In genomic region chr22:36344106-36344827, GRCh38 we compare ENCODE assay signal across 8 cellular contexts. TPM values are rescaled to one million over a fixed set of nuclear protein-coding genes. Genes with fewer than 3 reads are reported as not detected.
DNase-seq lines count a peak whose midpoint lies in the region; ATAC-seq and TF ChIP-seq lines count a peak whose summit lies in the region.

No MANE protein-coding gene starts in this region.

- POLR2A ChIA-PET in CD4-positive, alpha-beta memory T cell (lab: Charles Lee; ENCODE audit: partially characterized antibody) = interaction anchor here (1.0 to 59.9 kb wide), 4 partner anchors 9 to 111 kb away, joined by 3 to 2535 read pairs (median 72); partner anchors contain the start of gene MYH9

- peaks cover 98% of the 10 kb centered on the region for H4K20me1 ChIP-seq in smooth muscle cell (ENCODE audit: low read depth)

- peaks cover 85% of the 10 kb centered on the region for H3K36me3 ChIP-seq in CD4-positive, alpha-beta memory T cell (ENCODE audit: insufficient read depth, low read length)
- H3K36me3 ChIP-seq in smooth muscle cell (ENCODE audit: low read depth) = peaks cover 6% of the 10 kb centered on the region
- H3K36me3 ChIP-seq in MG63 = peaks cover 82% of the 10 kb centered on the region

- peaks cover 94% of the 10 kb centered on the region for H3K4me1 ChIP-seq in CD4-positive, alpha-beta memory T cell (ENCODE audit: insufficient read depth, low read length)
- H3K4me1 ChIP-seq in foreskin keratinocyte = peaks cover 33% of the 10 kb centered on the region
- no peaks in the 10 kb centered on the region for H3K4me1 ChIP-seq in smooth muscle cell (ENCODE audit: low read depth)

- DNase-seq in CD4-positive, alpha-beta memory T cell = peak in 1 of 5 donors; percentile 58
- DNase-seq in activated CD8-positive, alpha-beta memory T cell treated with anti-CD3 and anti-CD28 coated beads, Interleukin-2, amount 10 ng/mL, durations not matched to agents 7 days and 5 days = peak; percentile 66
- DNase-seq in foreskin keratinocyte = no peak
- no peak for DNase-seq in smooth muscle cell (lab: John Stamatoyannopoulos, UW; ENCODE audit: unreplicated experiment)
- no peak for DNase-seq in MG63
- no peak for DNase-seq in HT-29 (ENCODE audit: low spot score)

- no peak overlapping the region for H3K9ac ChIP-seq in smooth muscle cell (ENCODE audit: low read depth)

- CTCF ChIA-PET in CD4-positive, alpha-beta memory T cell (lab: Charles Lee; ENCODE audit: partially characterized antibody) = interaction anchor here (0.6 to 2.0 kb wide), 10 partner anchors 10 to 143 kb away, joined by 3 to 8 read pairs (median 4); no protein-coding TSS in a partner anchor
- CTCF ChIA-PET in activated CD8-positive, alpha-beta memory T cell treated with anti-CD3 and anti-CD28 coated beads, Interleukin-2, amount 10 ng/mL, durations not matched to agents 7 days and 5 days (lab: Charles Lee) = interaction anchor here (0.8 to 4.3 kb wide), 7 partner anchors 9 to 42 kb away, joined by 3 to 31 read pairs (median 5); no protein-coding TSS in a partner anchor

- TF ChIP-seq CTCF in foreskin keratinocyte (conservative IDR thresholded peaks at IDR 0.05) (no peak), smooth muscle cell (IDR thresholded peaks at IDR 0.05; ENCODE audit: borderline replicate concordance, insufficient read depth, poor library complexity, severe bottlenecking) (no peak)

- 87% methylated on average over 23 of the region's 23 CpGs for WGBS in smooth muscle cell (ENCODE audit: low lambda C conversion rate)

- peaks cover 94% of the 10 kb centered on the region for H3K79me2 ChIP-seq in smooth muscle cell (ENCODE audit: low read depth)

- intact Hi-C loops in CD4-positive, alpha-beta memory T cell (cut with micrococcal nuclease) = no loop called here

- no peaks in the 10 kb centered on the region for H3K27me3 ChIP-seq in CD4-positive, alpha-beta memory T cell (ENCODE audit: insufficient read depth, low read length)
- H3K27me3 ChIP-seq in foreskin keratinocyte = no peaks in the 10 kb centered on the region
- no peaks in the 10 kb centered on the region for H3K27me3 ChIP-seq in smooth muscle cell (ENCODE audit: low read depth)
- no peaks in the 10 kb centered on the region for H3K27me3 ChIP-seq in MG63

- peak; percentile 25 for ATAC-seq in activated CD8-positive, alpha-beta memory T cell treated with anti-CD3 and anti-CD28 coated beads, Interleukin-2, amount 10 ng/mL, durations not matched to agents 7 days and 5 days
- ATAC-seq in foreskin keratinocyte = peak; percentile 34
- no peak for ATAC-seq in HG03095 (IDR thresholded peaks at IDR 0.05; ENCODE audit: unreplicated experiment)
- ATAC-seq in HG02610 (IDR thresholded peaks at IDR 0.05; ENCODE audit: unreplicated experiment) = no peak

- H3K9me3 Mint-ChIP-seq in CD4-positive, alpha-beta memory T cell = peaks cover 0 to 5% (median 0%) of the 10 kb centered on the region in 8 donors
- H3K9me3 Mint-ChIP-seq in activated CD8-positive, alpha-beta memory T cell treated with anti-CD3 and anti-CD28 coated beads, Interleukin-2, amount 10 ng/mL, durations not matched to agents 7 days and 5 days (ENCODE audit: low read depth) = no peaks in the 10 kb centered on the region

- H3K4me2 ChIP-seq in smooth muscle cell = no peak overlapping the region

- H3K27me3 Mint-ChIP-seq in CD4-positive, alpha-beta memory T cell = no peaks in the 10 kb centered on the region
- H3K27me3 Mint-ChIP-seq in activated CD8-positive, alpha-beta memory T cell treated with anti-CD3 and anti-CD28 coated beads, Interleukin-2, amount 10 ng/mL, durations not matched to agents 7 days and 5 days = no peaks in the 10 kb centered on the region

- H2AFZ ChIP-seq in smooth muscle cell (ENCODE audit: low read depth) = no peak overlapping the region

- H3K4me1 Mint-ChIP-seq in CD4-positive, alpha-beta memory T cell = peaks cover 55 to 92% (median 72%) of the 10 kb centered on the region in 4 donors
- H3K4me1 Mint-ChIP-seq in activated CD8-positive, alpha-beta memory T cell treated with anti-CD3 and anti-CD28 coated beads, Interleukin-2, amount 10 ng/mL, durations not matched to agents 7 days and 5 days = peaks cover 81% of the 10 kb centered on the region

- no peak overlapping the region for H3K4me3 ChIP-seq in CD4-positive, alpha-beta memory T cell (ENCODE audit: low read length in 2 of 2)
- no peak overlapping the region for H3K4me3 ChIP-seq in smooth muscle cell
- H3K4me3 ChIP-seq in MG63 = no peak overlapping the region

- peak overlapping the region; percentile 87 to 96 (median 94) for H3K27ac Mint-ChIP-seq in CD4-positive, alpha-beta memory T cell
- peak overlapping the region; percentile 77 for H3K27ac Mint-ChIP-seq in activated CD8-positive, alpha-beta memory T cell treated with anti-CD3 and anti-CD28 coated beads, Interleukin-2, amount 10 ng/mL, durations not matched to agents 7 days and 5 days

- no peaks in the 10 kb centered on the region for H3K9me3 ChIP-seq in CD4-positive, alpha-beta memory T cell (ENCODE audit: control insufficient read depth in 1 of 2, low read length in 2 of 2)
- H3K9me3 ChIP-seq in smooth muscle cell (replicated peaks; ENCODE audit: low read depth) (no peaks in the 10 kb centered on the region), MG63 (no peaks in the 10 kb centered on the region)

- H3K27ac ChIP-seq in CD4-positive, alpha-beta memory T cell (ENCODE audit: low read depth, low read length) = peak overlapping the region; percentile 46
- H3K27ac ChIP-seq in foreskin keratinocyte (no peak overlapping the region), smooth muscle cell (ENCODE audit: low read depth) (peak overlapping the region; percentile 100)

- H3F3A ChIP-seq in smooth muscle cell (ENCODE audit: low read depth) = peaks cover 62% of the 10 kb centered on the region

- peak overlapping the region; percentile 16 to 87 (median 55) for H3K4me3 Mint-ChIP-seq in CD4-positive, alpha-beta memory T cell
- peak overlapping the region; percentile 17 for H3K4me3 Mint-ChIP-seq in activated CD8-positive, alpha-beta memory T cell treated with anti-CD3 and anti-CD28 coated beads, Interleukin-2, amount 10 ng/mL, durations not matched to agents 7 days and 5 days

- peaks cover 53 to 78% of the 10 kb centered on the region in 2 donors for H3K36me3 Mint-ChIP-seq in CD4-positive, alpha-beta memory T cell
- H3K36me3 Mint-ChIP-seq in activated CD8-positive, alpha-beta memory T cell treated with anti-CD3 and anti-CD28 coated beads, Interleukin-2, amount 10 ng/mL, durations not matched to agents 7 days and 5 days = peaks cover 63% of the 10 kb centered on the region

RNA-seq across cellular contexts. Expression of gene MYH9, which starts 43.5 kb away (rescaled TPM):
- total RNA-seq in CD4-positive, alpha-beta memory T cell = 100 to 1,000 TPM; 717 to 734 TPM
- 100 to 1,000 TPM in 1 of 2 donors, 10 to 100 TPM in 1; 17.3 to 476 TPM for polyA plus RNA-seq in CD4-positive, alpha-beta memory T cell
- total RNA-seq in activated CD8-positive, alpha-beta memory T cell treated with anti-CD3 and anti-CD28 coated beads, Interleukin-2, amount 10 ng/mL, durations not matched to agents 7 days and 5 days = 100 to 1,000 TPM; 695 to 913 TPM
- total RNA-seq in foreskin keratinocyte (926 and 995 TPM in 2 replicates), smooth muscle cell (350 and 378 TPM in 2 replicates)
- polyA plus RNA-seq in foreskin keratinocyte (295 and 315 TPM in 2 replicates), smooth muscle cell (361 and 382 TPM in 2 replicates)
- 323 and 380 TPM in 2 replicates for total RNA-seq in MG63 (2014; rRNA removed; shearing (Covaris generic); ENCODE audit: low replicate concordance)
- total RNA-seq in HT-29 (2014; rRNA removed; shearing (Covaris generic)) = 258 and 259 TPM in 2 replicates

Comparison
In these comparisons a context has a peak if more than half of its experiments do, and no peak if none do; other contexts are left out.
1. ATAC-seq: peak in activated CD8-positive, alpha-beta memory T cell treated with anti-CD3 and anti-CD28 coated beads, Interleukin-2, amount 10 ng/mL, durations not matched to agents 7 days and 5 days (single experiment) and foreskin keratinocyte (single experiment); none in HG03095 (single experiment) and HG02610 (single experiment).